In the genomic region with DNA sequence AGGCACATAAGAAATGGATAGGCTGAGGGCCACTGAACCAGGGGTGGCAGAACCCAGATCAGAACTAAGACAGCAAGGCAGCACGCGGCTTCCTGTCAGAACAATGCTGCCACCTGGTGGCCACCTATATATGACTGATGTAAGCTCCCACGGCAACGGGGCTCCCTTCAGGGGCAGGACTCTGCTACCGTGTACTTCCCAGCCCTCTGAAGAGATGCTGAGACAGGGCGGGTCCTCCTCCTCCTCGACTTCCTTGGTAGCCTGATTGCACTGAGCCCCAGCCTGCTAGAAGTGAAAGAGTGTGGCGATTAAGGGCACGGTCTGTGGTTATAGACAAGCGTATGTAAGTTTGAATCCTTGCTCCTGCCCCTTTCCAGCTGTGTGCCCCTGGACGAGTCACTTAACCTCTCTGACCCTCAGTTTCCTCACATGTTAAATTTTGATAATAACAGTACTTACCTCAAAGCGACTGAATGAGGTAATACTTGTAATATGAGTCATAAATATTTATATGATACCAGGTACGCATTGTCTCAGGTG, we compare ENCODE assay signal across 8 cellular contexts. TPM values are rescaled to one million over a fixed set of nuclear protein-coding genes. Genes with fewer than 3 reads are reported as not detected.
DNase-seq lines count a peak whose midpoint lies in the region; ATAC-seq and TF ChIP-seq lines count a peak whose summit lies in the region.

No MANE protein-coding gene starts in this region.

- H3K27ac ChIP-seq in upper lobe of right lung = no peak overlapping the region

- intact Hi-C loops in posterior cingulate gyrus (cut with DNase I) (loop anchor here (2.0 to 10.0 kb wide), 5 partner anchors 39 to 311 kb away; a partner anchor contains a TSS), upper lobe of right lung (cut with DNase I) (no loop called here)

- TF ChIP-seq CTCF in GM12865 (IDR thresholded peaks at IDR 0.05; ENCODE audit: insufficient read depth, low read depth, low read length, missing control alignments) = peak; percentile 80
- TF ChIP-seq CTCF in HFFc6 (IDR thresholded peaks at IDR 0.05) = peak; percentile 97
- TF ChIP-seq CTCF in upper lobe of right lung (IDR thresholded peaks at IDR 0.05) = peak; percentile 87

- H3K9me3 ChIP-seq in upper lobe of right lung = no peaks in the 10 kb centered on the region

- in situ Hi-C loops in SK-MEL-5 (cut with HindIII; ENCODE audit: low pct_unique_long_range_greater_than_20kb, low sequenced_read_pairs) = no loop called here

- peaks cover 25% of the 10 kb centered on the region for H3K4me1 Mint-ChIP-seq in HFFc6 (ENCODE audit: low read depth)

- H3K27ac Mint-ChIP-seq in HFFc6 = peak overlapping the region; percentile 58

- no peak overlapping the region for H3K4me3 ChIP-seq in GM12865 (ENCODE audit: low read depth, low read length)
- no peak overlapping the region for H3K4me3 ChIP-seq in upper lobe of right lung

- peaks cover 4% of the 10 kb centered on the region for H3K4me1 ChIP-seq in upper lobe of right lung

- H3K36me3 Mint-ChIP-seq in HFFc6 (ENCODE audit: low read depth) = no peaks in the 10 kb centered on the region

- H3K27me3 Mint-ChIP-seq in HFFc6 (ENCODE audit: insufficient read depth) = peaks cover 2% of the 10 kb centered on the region

- H3K9me3 Mint-ChIP-seq in HFFc6 = no peaks in the 10 kb centered on the region

- H3K27me3 ChIP-seq in upper lobe of right lung = no peaks in the 10 kb centered on the region

- DNase-seq in GM12865 (ENCODE audit: low read depth) = peak; percentile 95
- DNase-seq in HFFc6 = peak; percentile 79
- peak; percentile 94 for DNase-seq in NAMALWA (ENCODE audit: low spot score)
- peak; percentile 82 for DNase-seq in SK-MEL-5 (ENCODE audit: low read depth, low spot score)
- DNase-seq in activated naive CD4-positive, alpha-beta T cell (lab: John Stamatoyannopoulos, UW) = peak; percentile 66 to 92 (median 85)
- peak; percentile 92 for DNase-seq in glomerular visceral epithelial cell (ENCODE audit: extremely low spot score)
- peak; percentile 72 to 98 (median 92) for DNase-seq in posterior cingulate gyrus
- peak; percentile 87 for DNase-seq in upper lobe of right lung

- no peaks in the 10 kb centered on the region for H3K36me3 ChIP-seq in upper lobe of right lung

- peak; percentile 98 for ATAC-seq in upper lobe of right lung

- no peak overlapping the region; the same call in 1 of the 2 replicates for H3K4me3 Mint-ChIP-seq in HFFc6

RNA-seq across cellular contexts. Expression of a gene that starts 13.3 kb away (rescaled TPM):
- total RNA-seq in HFFc6 (2021; fragmentation: NEBNext Ultra II Directional; extraction: Animal tissue kit (Norgen Biotek cat#: 25700)) = 1,000 to 10,000 TPM; 1,658 to 2,163 (median 1,911) TPM
- total RNA-seq in SK-MEL-5 (2014; rRNA removed; shearing (Covaris generic)) = 2,665 and 2,807 TPM in 2 replicates
- polyA plus RNA-seq in SK-MEL-5 (2015; cell fraction: cytosol; rRNA removed) = 2,027 and 2,592 TPM in 2 replicates
- polyA plus RNA-seq in SK-MEL-5 (2015; cell fraction: nucleus; rRNA removed) = 301 and 412 TPM in 2 replicates
- total RNA-seq in upper lobe of right lung = 1,578 TPM

RNA-seq across cellular contexts. Expression of a gene that starts 23.5 kb away (rescaled TPM):
- under 1 TPM in 1 of 6 experiments, not detected in 5; 0.37 TPM for total RNA-seq in HFFc6 (2021; fragmentation: NEBNext Ultra II Directional; extraction: Animal tissue kit (Norgen Biotek cat#: 25700))
- total RNA-seq in SK-MEL-5 (2014; rRNA removed; shearing (Covaris generic)) = 46.8 and 48.5 TPM in 2 replicates
- polyA plus RNA-seq in SK-MEL-5 (2015; cell fraction: cytosol; rRNA removed) = 165 and 174 TPM in 2 replicates
- 28.8 and 31.9 TPM in 2 replicates for polyA plus RNA-seq in SK-MEL-5 (2015; cell fraction: nucleus; rRNA removed)
- 2,961 TPM for total RNA-seq in upper lobe of right lung

Comparison
In these comparisons a context has a peak if more than half of its experiments do, and no peak if none do; other contexts are left out.
1. RNA of a gene that starts 23.5 kb away (total RNA-seq): 2,961 TPM in upper lobe of right lung (single experiment); 46.8 to 48.5 TPM in SK-MEL-5 and 0.37 TPM in HFFc6; every median in the first group is over 10 times any median in the second.
2. Peak in every context shown above with its lines, with median percentiles within 50 percentile points of each other: DNase-seq and CTCF ChIP-seq.